ENCODE assay signal across 2 cellular contexts in genomic region chr5:172528440-172528839, GRCh38.
A peak's percentile ranks its signal among the peaks of the same experiment; 100 is the strongest.
TF ChIP-seq lines count a peak whose summit lies in the region.

No MANE protein-coding gene starts in this region.

TF ChIP-seq in K562, 482 proteins besides CTCF, POLR2A, EP300 and RAD21 (continues in another document):
- peak; percentile 85 for TF ChIP-seq USF1 (CRISPR knock-in tag; IDR thresholded peaks at IDR 0.05)
- 0 out of 2 replicates have a peak, but pooled peaks have one; percentile 8 for TF ChIP-seq CBFA2T2 (conservative IDR thresholded peaks at IDR 0.05)
- TF ChIP-seq NCOR1 (IDR thresholded peaks at IDR 0.05), result no peak
- no peak for TF ChIP-seq ZNF518B (CRISPR knock-in tag; IDR thresholded peaks at IDR 0.05)
- TF ChIP-seq STAG1 (CRISPR knock-in tag; IDR thresholded peaks at IDR 0.05; ENCODE audit: borderline replicate concordance), result no peak
- TF ChIP-seq USF2 (CRISPR knock-in tag; IDR thresholded peaks at IDR 0.05), result peak; percentile 82
- no peak for TF ChIP-seq KLF13 (tag; IDR thresholded peaks at IDR 0.05; ENCODE audit: borderline replicate concordance, low read depth)
- no peak for TF ChIP-seq RBM17 (IDR thresholded peaks at IDR 0.05; ENCODE audit: borderline replicate concordance, low read depth, low read length)
- TF ChIP-seq ILF3 (IDR thresholded peaks at IDR 0.05; ENCODE audit: borderline replicate concordance), result no peak
- no peak for TF ChIP-seq ARID4B (CRISPR knock-in tag; IDR thresholded peaks at IDR 0.05)
- TF ChIP-seq RNF219 (CRISPR knock-in tag; IDR thresholded peaks at IDR 0.05), result no peak
- TF ChIP-seq TAF9B (IDR thresholded peaks at IDR 0.05; ENCODE audit: partially characterized antibody), result no peak
- peak; percentile 69 for TF ChIP-seq NFYB (IDR thresholded peaks at IDR 0.05; ENCODE audit: extremely low read depth, insufficient read length)
- no peak for TF ChIP-seq ZNF274 (IDR thresholded peaks at IDR 0.05; ENCODE audit: borderline replicate concordance, low read depth, low read length)
- no peak for TF ChIP-seq HNRNPLL (IDR thresholded peaks at IDR 0.05; ENCODE audit: low read depth, low read length, poor library complexity, severe bottlenecking)

TF ChIP-seq in GM23338, 12 proteins besides CTCF, POLR2A, EP300 and RAD21 (continued from another document):
- TF ChIP-seq REST (IDR thresholded peaks at IDR 0.05; ENCODE audit: unreplicated experiment) (no peak), ZNF114 (CRISPR knock-in tag; IDR thresholded peaks at IDR 0.05) (no peak), EZH2phosphoT487 (IDR thresholded peaks at IDR 0.05; ENCODE audit: unreplicated experiment) (no peak), EZH2 (IDR thresholded peaks at IDR 0.05; ENCODE audit: low read depth, unreplicated experiment) (no peak), STAT1 (IDR thresholded peaks at IDR 0.05; ENCODE audit: unreplicated experiment) (no peak), ZNF331 (CRISPR knock-in tag; IDR thresholded peaks at IDR 0.05; ENCODE audit: low read depth) (no peak), NANOG (IDR thresholded peaks at IDR 0.05; ENCODE audit: borderline replicate concordance) (no peak), ZNF462 (CRISPR knock-in tag; IDR thresholded peaks at IDR 0.05) (no peak), POLR2AphosphoS5 (IDR thresholded peaks at IDR 0.05; ENCODE audit: low read depth) (no peak), JUNB (IDR thresholded peaks at IDR 0.05; ENCODE audit: unreplicated experiment) (no peak)
